In genomic region chr6:44151348-44152108, GRCh38 we compare ENCODE assay signal across 8 cellular contexts. TPM values are rescaled to one million over a fixed set of nuclear protein-coding genes. Genes with fewer than 3 reads are reported as not detected.
DNase-seq lines count a peak whose midpoint lies in the region; ATAC-seq and TF ChIP-seq lines count a peak whose summit lies in the region.

No MANE protein-coding gene starts in this region.

- H3K27me3 ChIP-seq in adrenal gland (no peaks in the 10 kb centered on the region), right atrium auricular region (no peaks in the 10 kb centered on the region)

- H3K4me1 ChIP-seq in adrenal gland (replicated peaks in 1 of 2) (no peaks in the 10 kb centered on the region), right atrium auricular region (peaks cover 0 to 19% of the 10 kb centered on the region in 2 donors)

- peak; percentile 94 to 100 (median 99) for TF ChIP-seq CTCF in adrenal gland (IDR thresholded peaks at IDR 0.05)
- TF ChIP-seq CTCF in right atrium auricular region (IDR thresholded peaks at IDR 0.05) = peak; percentile 99 to 100

- H3K36me3 ChIP-seq in adrenal gland (replicated peaks in 1 of 2) (peaks cover 0 to 27% of the 10 kb centered on the region in 2 donors), right atrium auricular region (peaks cover 34% of the 10 kb centered on the region)

- H3K27ac ChIP-seq in adrenal gland (no peak overlapping the region), right atrium auricular region (no peak overlapping the region)

- DNase-seq in AG08396 (ENCODE audit: low spot score) (peak; percentile 90), HUDEP-2 (lab: John Stamatoyannopoulos, UW; ENCODE audit: unreplicated experiment in 76 of 76) (peak in 73 of 76 experiments; percentile 36 to 90 (median 78)), T-helper 17 cell (peak; percentile 70 to 82 (median 71)), adrenal gland (peak; percentile 71 to 90 (median 82)), right atrium auricular region (ENCODE audit: low spot score) (peak; percentile 74), sciatic nerve (ENCODE audit: low spot score) (peak; percentile 88), NCI-H2171 (lab: John Stamatoyannopoulos, UW) (no peak)

- peak overlapping the region; percentile 79 for H3K4me3 Mint-ChIP-seq in T-helper 17 cell

- H3K4me1 Mint-ChIP-seq in T-helper 17 cell = peaks cover 13% of the 10 kb centered on the region

- H3K9me3 ChIP-seq in T-helper 17 cell (ENCODE audit: control insufficient read depth, low read length, poor library complexity, severe bottlenecking) = no peaks in the 10 kb centered on the region
- H3K9me3 ChIP-seq in adrenal gland (replicated peaks in 1 of 3) = no peaks in the 10 kb centered on the region
- H3K9me3 ChIP-seq in right atrium auricular region = no peaks in the 10 kb centered on the region

- peak overlapping the region; percentile 68 for H3K27ac Mint-ChIP-seq in T-helper 17 cell

- 21 to 82% (median 23%) methylated on average over 6 to 31 of the region's 31 CpGs for WGBS in adrenal gland, 4 donors

- H3K27me3 Mint-ChIP-seq in T-helper 17 cell = no peaks in the 10 kb centered on the region

- peaks cover 7% of the 10 kb centered on the region for H3K36me3 Mint-ChIP-seq in T-helper 17 cell (ENCODE audit: low read depth)

- ATAC-seq in GM18861 (IDR thresholded peaks at IDR 0.05; ENCODE audit: unreplicated experiment) = peak; percentile 77
- peak; percentile 87 for ATAC-seq in T-helper 17 cell
- peak; percentile 79 for ATAC-seq in sciatic nerve

- intact Hi-C loops in adrenal gland (cut with DNase I) (loop anchor here (2.0 to 10.0 kb wide), 3 partner anchors 53 to 183 kb away; no protein-coding TSS in a partner anchor), sciatic nerve (cut with DNase I) (loop anchor here (5.0 kb wide), 1 partner anchor 54 kb away; no protein-coding TSS in a partner anchor)

- no peak for TF ChIP-seq POLR2A in adrenal gland (IDR thresholded peaks at IDR 0.05)

- no peak overlapping the region for H3K4me3 ChIP-seq in adrenal gland
- H3K4me3 ChIP-seq in right atrium auricular region = no peak overlapping the region

RNA-seq across cellular contexts. Expression of gene CAPN11, which starts 7.1 kb away (rescaled TPM):
- total RNA-seq in T-helper 17 cell = 1 to 10 TPM in 1 of 2 donors, under 1 TPM in 1; 0.26 to 1.0 TPM
- 1 to 10 TPM in 3 of 8 donors, under 1 TPM in 3, not detected in 2; 0.14 to 2.4 (median 0.99) TPM for total RNA-seq in adrenal gland
- polyA plus RNA-seq in adrenal gland = 1 to 10 TPM in 2 of 3 donors, under 1 TPM in 1; 0.35 to 1.5 (median 1.1) TPM
- under 1 TPM; 0.16 to 0.44 TPM for total RNA-seq in right atrium auricular region
- total RNA-seq in sciatic nerve = 6.9 TPM

RNA-seq across cellular contexts. Expression of gene TMEM63B, which starts 24.2 kb away (rescaled TPM):
- total RNA-seq in T-helper 17 cell = 10 to 100 TPM; 25.6 to 27.1 TPM
- 10 to 100 TPM; 28.1 to 51.7 (median 37.8) TPM for total RNA-seq in adrenal gland
- polyA plus RNA-seq in adrenal gland = 10 to 100 TPM; 18.1 to 49.8 (median 33.2) TPM
- 10 to 100 TPM; 29.2 to 37.1 TPM for total RNA-seq in right atrium auricular region
- total RNA-seq in sciatic nerve = 38.0 TPM

RNA-seq across cellular contexts. Expression of gene MRPL14, which starts 24.3 kb away (rescaled TPM):
- total RNA-seq in T-helper 17 cell (10 to 100 TPM; 13.2 to 13.7 TPM), adrenal gland (10 to 100 TPM; 29.0 to 58.3 (median 45.5) TPM), right atrium auricular region (10 to 100 TPM; 44.1 to 45.9 TPM), sciatic nerve (21.8 TPM)
- 10 to 100 TPM; 22.0 to 77.0 (median 64.4) TPM for polyA plus RNA-seq in adrenal gland
